1 cellular context compared by ENCODE assay signal in the genomic region with DNA sequence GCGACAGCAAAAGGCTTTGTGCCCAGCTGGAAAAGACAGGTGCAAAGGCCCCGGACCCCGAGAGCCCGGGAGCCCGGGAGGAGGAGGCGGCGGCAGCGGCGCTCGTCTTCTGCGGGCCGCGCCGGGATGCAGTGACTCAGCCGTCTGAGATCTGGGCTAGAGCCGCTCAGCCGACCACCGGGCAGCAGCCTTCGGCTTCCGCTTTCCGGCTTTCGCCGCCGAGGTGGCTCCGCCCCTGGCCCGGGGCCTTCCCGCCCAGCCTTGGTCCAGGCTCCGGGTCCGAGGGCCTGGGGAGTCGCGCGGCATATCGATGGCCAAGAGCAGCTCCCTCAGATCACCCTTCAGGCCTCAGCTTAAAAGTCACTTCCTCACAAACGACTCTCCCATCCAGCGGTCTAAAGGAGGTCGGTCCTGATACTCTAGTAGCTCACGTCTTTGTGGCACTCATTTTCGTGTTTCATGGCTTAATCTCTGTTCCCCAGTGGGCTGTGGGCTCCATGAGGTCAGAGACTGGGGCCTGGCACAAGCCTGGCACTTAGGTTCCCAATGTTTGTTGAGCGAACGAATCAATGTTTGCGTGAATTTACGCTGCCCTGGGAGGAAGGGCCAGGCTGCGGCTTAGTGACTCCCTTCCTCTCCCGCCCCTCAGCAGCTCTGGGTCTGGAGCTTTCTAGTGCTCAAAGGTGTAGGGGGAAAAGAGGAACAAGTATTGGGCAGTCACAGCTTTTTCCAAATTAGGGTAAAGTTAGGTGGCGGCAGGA.
TF ChIP-seq lines count a peak whose summit lies in the region.

A gene (minus strand): TSS at position 146 of the 761 bp plus-strand sequence. CDS start 783 bp downstream, outside the sequence.

TF ChIP-seq in HepG2, 621 proteins besides CTCF, POLR2A, EP300 and RAD21 (continued from another document and continues in another):
- TF ChIP-seq, protein P1, sequence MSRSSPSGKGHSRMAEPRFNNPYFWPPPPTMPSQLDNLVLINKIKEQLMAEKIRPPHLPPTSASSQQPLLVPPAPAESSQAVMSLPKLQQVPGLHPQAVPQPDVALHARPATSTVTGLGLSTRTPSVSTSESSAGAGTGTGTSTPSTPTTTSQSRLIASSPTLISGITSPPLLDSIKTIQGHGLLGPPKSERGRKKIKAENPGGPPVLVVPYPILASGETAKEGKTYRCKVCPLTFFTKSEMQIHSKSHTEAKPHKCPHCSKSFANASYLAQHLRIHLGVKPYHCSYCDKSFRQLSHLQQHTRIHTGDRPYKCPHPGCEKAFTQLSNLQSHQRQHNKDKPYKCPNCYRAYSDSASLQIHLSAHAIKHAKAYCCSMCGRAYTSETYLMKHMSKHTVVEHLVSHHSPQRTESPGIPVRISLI (CRISPR knock-in tag; IDR thresholded peaks at IDR 0.05; ENCODE audit: borderline replicate concordance), result 0 out of 2 replicates have a peak, but pooled peaks have one; percentile 3
- TF ChIP-seq SP4 (CRISPR knock-in tag; IDR thresholded peaks at IDR 0.05), result 0 out of 2 replicates have a peak, but pooled peaks have one; percentile 6
- TF ChIP-seq, protein P2, sequence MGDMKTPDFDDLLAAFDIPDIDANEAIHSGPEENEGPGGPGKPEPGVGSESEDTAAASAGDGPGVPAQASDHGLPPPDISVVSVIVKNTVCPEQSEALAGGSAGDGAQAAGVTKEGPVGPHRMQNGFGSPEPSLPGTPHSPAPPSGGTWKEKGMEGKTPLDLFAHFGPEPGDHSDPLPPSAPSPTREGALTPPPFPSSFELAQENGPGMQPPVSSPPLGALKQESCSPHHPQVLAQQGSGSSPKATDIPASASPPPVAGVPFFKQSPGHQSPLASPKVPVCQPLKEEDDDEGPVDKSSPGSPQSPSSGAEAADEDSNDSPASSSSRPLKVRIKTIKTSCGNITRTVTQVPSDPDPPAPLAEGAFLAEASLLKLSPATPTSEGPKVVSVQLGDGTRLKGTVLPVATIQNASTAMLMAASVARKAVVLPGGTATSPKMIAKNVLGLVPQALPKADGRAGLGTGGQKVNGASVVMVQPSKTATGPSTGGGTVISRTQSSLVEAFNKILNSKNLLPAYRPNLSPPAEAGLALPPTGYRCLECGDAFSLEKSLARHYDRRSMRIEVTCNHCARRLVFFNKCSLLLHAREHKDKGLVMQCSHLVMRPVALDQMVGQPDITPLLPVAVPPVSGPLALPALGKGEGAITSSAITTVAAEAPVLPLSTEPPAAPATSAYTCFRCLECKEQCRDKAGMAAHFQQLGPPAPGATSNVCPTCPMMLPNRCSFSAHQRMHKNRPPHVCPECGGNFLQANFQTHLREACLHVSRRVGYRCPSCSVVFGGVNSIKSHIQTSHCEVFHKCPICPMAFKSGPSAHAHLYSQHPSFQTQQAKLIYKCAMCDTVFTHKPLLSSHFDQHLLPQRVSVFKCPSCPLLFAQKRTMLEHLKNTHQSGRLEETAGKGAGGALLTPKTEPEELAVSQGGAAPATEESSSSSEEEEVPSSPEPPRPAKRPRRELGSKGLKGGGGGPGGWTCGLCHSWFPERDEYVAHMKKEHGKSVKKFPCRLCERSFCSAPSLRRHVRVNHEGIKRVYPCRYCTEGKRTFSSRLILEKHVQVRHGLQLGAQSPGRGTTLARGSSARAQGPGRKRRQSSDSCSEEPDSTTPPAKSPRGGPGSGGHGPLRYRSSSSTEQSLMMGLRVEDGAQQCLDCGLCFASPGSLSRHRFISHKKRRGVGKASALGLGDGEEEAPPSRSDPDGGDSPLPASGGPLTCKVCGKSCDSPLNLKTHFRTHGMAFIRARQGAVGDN (CRISPR knock-in tag; IDR thresholded peaks at IDR 0.05), result peak; percentile 90
- no peak for TF ChIP-seq ATRX (CRISPR knock-in tag; IDR thresholded peaks at IDR 0.05; ENCODE audit: borderline replicate concordance)
- TF ChIP-seq ZNF780A (CRISPR knock-in tag; IDR thresholded peaks at IDR 0.05), result no peak
- TF ChIP-seq PITX1 (CRISPR knock-in tag; IDR thresholded peaks at IDR 0.05), result peak; percentile 42; the same call in 1 of the 2 replicates
- no peak for TF ChIP-seq MTF2 (CRISPR knock-in tag; IDR thresholded peaks at IDR 0.05; ENCODE audit: borderline replicate concordance)
- TF ChIP-seq, protein P3, sequence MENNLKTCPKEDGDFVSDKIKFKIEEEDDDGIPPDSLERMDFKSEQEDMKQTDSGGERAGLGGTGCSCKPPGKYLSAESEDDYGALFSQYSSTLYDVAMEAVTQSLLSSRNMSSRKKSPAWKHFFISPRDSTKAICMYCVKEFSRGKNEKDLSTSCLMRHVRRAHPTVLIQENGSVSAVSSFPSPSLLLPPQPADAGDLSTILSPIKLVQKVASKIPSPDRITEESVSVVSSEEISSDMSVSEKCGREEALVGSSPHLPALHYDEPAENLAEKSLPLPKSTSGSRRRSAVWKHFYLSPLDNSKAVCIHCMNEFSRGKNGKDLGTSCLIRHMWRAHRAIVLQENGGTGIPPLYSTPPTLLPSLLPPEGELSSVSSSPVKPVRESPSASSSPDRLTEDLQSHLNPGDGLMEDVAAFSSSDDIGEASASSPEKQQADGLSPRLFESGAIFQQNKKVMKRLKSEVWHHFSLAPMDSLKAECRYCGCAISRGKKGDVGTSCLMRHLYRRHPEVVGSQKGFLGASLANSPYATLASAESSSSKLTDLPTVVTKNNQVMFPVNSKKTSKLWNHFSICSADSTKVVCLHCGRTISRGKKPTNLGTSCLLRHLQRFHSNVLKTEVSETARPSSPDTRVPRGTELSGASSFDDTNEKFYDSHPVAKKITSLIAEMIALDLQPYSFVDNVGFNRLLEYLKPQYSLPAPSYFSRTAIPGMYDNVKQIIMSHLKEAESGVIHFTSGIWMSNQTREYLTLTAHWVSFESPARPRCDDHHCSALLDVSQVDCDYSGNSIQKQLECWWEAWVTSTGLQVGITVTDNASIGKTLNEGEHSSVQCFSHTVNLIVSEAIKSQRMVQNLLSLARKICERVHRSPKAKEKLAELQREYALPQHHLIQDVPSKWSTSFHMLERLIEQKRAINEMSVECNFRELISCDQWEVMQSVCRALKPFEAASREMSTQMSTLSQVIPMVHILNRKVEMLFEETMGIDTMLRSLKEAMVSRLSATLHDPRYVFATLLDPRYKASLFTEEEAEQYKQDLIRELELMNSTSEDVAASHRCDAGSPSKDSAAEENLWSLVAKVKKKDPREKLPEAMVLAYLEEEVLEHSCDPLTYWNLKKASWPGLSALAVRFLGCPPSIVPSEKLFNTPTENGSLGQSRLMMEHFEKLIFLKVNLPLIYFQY (CRISPR knock-in tag; IDR thresholded peaks at IDR 0.05; ENCODE audit: borderline replicate concordance), result no peak
- peak; percentile 70; the same call in 1 of the 2 replicates for TF ChIP-seq ZBTB7B (CRISPR knock-in tag; IDR thresholded peaks at IDR 0.05)
- TF ChIP-seq, protein P4, sequence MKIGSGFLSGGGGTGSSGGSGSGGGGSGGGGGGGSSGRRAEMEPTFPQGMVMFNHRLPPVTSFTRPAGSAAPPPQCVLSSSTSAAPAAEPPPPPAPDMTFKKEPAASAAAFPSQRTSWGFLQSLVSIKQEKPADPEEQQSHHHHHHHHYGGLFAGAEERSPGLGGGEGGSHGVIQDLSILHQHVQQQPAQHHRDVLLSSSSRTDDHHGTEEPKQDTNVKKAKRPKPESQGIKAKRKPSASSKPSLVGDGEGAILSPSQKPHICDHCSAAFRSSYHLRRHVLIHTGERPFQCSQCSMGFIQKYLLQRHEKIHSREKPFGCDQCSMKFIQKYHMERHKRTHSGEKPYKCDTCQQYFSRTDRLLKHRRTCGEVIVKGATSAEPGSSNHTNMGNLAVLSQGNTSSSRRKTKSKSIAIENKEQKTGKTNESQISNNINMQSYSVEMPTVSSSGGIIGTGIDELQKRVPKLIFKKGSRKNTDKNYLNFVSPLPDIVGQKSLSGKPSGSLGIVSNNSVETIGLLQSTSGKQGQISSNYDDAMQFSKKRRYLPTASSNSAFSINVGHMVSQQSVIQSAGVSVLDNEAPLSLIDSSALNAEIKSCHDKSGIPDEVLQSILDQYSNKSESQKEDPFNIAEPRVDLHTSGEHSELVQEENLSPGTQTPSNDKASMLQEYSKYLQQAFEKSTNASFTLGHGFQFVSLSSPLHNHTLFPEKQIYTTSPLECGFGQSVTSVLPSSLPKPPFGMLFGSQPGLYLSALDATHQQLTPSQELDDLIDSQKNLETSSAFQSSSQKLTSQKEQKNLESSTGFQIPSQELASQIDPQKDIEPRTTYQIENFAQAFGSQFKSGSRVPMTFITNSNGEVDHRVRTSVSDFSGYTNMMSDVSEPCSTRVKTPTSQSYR (CRISPR knock-in tag; IDR thresholded peaks at IDR 0.05; ENCODE audit: borderline replicate concordance), result no peak
- TF ChIP-seq RAD51 (IDR thresholded peaks at IDR 0.05; ENCODE audit: borderline replicate concordance), result no peak
- no peak for TF ChIP-seq CBX1 (IDR thresholded peaks at IDR 0.05; ENCODE audit: low read depth)
- no peak; the same call in 1 of the 2 replicates for TF ChIP-seq ZNF543 (CRISPR knock-in tag; IDR thresholded peaks at IDR 0.05)
- peak; percentile 16; the same call in 1 of the 2 replicates for TF ChIP-seq ZNF274 (CRISPR knock-in tag; IDR thresholded peaks at IDR 0.05)
- no peak for TF ChIP-seq SMAD9 (CRISPR knock-in tag; IDR thresholded peaks at IDR 0.05)
- TF ChIP-seq ATF7-NPFF (CRISPR knock-in tag; IDR thresholded peaks at IDR 0.05; ENCODE audit: low read depth), result peak; percentile 65; the same call in 1 of the 2 replicates
- TF ChIP-seq GABPA (IDR thresholded peaks at IDR 0.05; ENCODE audit: low read depth, low read length), result peak; percentile 53
- peak; percentile 78 for TF ChIP-seq GABPA (CRISPR knock-in tag; IDR thresholded peaks at IDR 0.05; ENCODE audit: low read depth)
- TF ChIP-seq SAFB2 (CRISPR knock-in tag; IDR thresholded peaks at IDR 0.05; ENCODE audit: borderline replicate concordance, low read depth), result no peak
- TF ChIP-seq, protein P5, sequence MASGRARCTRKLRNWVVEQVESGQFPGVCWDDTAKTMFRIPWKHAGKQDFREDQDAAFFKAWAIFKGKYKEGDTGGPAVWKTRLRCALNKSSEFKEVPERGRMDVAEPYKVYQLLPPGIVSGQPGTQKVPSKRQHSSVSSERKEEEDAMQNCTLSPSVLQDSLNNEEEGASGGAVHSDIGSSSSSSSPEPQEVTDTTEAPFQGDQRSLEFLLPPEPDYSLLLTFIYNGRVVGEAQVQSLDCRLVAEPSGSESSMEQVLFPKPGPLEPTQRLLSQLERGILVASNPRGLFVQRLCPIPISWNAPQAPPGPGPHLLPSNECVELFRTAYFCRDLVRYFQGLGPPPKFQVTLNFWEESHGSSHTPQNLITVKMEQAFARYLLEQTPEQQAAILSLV (CRISPR knock-in tag; IDR thresholded peaks at IDR 0.05; ENCODE audit: borderline replicate concordance), result no peak; the same call in 1 of the 2 replicates
- TF ChIP-seq, protein P6, sequence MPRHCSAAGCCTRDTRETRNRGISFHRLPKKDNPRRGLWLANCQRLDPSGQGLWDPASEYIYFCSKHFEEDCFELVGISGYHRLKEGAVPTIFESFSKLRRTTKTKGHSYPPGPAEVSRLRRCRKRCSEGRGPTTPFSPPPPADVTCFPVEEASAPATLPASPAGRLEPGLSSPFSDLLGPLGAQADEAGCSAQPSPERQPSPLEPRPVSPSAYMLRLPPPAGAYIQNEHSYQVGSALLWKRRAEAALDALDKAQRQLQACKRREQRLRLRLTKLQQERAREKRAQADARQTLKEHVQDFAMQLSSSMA (CRISPR knock-in tag; IDR thresholded peaks at IDR 0.05), result peak; percentile 81
- no peak for TF ChIP-seq ZNF841 (CRISPR knock-in tag; IDR thresholded peaks at IDR 0.05; ENCODE audit: borderline replicate concordance)
- TF ChIP-seq, protein P7, sequence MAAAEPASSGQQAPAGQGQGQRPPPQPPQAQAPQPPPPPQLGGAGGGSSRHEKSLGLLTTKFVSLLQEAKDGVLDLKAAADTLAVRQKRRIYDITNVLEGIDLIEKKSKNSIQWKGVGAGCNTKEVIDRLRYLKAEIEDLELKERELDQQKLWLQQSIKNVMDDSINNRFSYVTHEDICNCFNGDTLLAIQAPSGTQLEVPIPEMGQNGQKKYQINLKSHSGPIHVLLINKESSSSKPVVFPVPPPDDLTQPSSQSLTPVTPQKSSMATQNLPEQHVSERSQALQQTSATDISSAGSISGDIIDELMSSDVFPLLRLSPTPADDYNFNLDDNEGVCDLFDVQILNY (CRISPR knock-in tag; conservative IDR thresholded peaks at IDR 0.05), result 0 out of 2 replicates have a peak, but pooled peaks have one; percentile 16
- TF ChIP-seq, protein P8, sequence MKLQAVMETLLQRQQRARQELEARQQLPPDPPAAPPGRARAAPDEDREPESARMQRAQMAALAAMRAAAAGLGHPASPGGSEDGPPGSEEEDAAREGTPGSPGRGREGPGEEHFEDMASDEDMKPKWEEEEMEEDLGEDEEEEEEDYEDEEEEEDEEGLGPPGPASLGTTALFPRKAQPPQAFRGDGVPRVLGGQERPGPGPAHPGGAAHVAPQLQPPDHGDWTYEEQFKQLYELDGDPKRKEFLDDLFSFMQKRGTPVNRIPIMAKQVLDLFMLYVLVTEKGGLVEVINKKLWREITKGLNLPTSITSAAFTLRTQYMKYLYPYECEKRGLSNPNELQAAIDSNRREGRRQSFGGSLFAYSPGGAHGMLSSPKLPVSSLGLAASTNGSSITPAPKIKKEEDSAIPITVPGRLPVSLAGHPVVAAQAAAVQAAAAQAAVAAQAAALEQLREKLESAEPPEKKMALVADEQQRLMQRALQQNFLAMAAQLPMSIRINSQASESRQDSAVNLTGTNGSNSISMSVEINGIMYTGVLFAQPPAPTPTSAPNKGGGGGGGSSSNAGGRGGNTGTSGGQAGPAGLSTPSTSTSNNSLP (IDR thresholded peaks at IDR 0.05; ENCODE audit: low read depth, low read length), result no peak
- peak; percentile 57; the same call in 1 of the 2 replicates for TF ChIP-seq TSC22D2 (CRISPR knock-in tag; IDR thresholded peaks at IDR 0.05; ENCODE audit: borderline replicate concordance)
- no peak for TF ChIP-seq NFIC (IDR thresholded peaks at IDR 0.05; ENCODE audit: low read length)
- TF ChIP-seq, protein P9, sequence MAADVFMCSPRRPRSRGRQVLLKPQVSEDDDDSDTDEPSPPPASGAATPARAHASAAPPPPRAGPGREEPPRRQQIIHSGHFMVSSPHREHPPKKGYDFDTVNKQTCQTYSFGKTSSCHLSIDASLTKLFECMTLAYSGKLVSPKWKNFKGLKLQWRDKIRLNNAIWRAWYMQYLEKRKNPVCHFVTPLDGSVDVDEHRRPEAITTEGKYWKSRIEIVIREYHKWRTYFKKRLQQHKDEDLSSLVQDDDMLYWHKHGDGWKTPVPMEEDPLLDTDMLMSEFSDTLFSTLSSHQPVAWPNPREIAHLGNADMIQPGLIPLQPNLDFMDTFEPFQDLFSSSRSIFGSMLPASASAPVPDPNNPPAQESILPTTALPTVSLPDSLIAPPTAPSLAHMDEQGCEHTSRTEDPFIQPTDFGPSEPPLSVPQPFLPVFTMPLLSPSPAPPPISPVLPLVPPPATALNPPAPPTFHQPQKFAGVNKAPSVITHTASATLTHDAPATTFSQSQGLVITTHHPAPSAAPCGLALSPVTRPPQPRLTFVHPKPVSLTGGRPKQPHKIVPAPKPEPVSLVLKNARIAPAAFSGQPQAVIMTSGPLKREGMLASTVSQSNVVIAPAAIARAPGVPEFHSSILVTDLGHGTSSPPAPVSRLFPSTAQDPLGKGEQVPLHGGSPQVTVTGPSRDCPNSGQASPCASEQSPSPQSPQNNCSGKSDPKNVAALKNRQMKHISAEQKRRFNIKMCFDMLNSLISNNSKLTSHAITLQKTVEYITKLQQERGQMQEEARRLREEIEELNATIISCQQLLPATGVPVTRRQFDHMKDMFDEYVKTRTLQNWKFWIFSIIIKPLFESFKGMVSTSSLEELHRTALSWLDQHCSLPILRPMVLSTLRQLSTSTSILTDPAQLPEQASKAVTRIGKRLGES (CRISPR knock-in tag; IDR thresholded peaks at IDR 0.05; ENCODE audit: borderline replicate concordance), result no peak
- TF ChIP-seq, protein P10, sequence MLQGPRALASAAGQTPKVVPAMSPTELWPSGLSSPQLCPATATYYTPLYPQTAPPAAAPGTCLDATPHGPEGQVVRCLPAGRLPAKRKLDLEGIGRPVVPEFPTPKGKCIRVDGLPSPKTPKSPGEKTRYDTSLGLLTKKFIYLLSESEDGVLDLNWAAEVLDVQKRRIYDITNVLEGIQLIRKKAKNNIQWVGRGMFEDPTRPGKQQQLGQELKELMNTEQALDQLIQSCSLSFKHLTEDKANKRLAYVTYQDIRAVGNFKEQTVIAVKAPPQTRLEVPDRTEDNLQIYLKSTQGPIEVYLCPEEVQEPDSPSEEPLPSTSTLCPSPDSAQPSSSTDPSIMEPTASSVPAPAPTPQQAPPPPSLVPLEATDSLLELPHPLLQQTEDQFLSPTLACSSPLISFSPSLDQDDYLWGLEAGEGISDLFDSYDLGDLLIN (CRISPR knock-in tag; IDR thresholded peaks at IDR 0.05; ENCODE audit: borderline replicate concordance), result peak; percentile 73; the same call in 1 of the 2 replicates
